ENCODE assay signal across 2 cellular contexts in genomic region chr12:93073324-93073723, GRCh38.
A peak's percentile ranks its signal among the peaks of the same experiment; 100 is the strongest.
TF ChIP-seq lines count a peak whose summit lies in the region.

No MANE protein-coding gene starts in this region.

TF ChIP-seq in HEK293, 187 proteins besides CTCF, POLR2A, EP300 and RAD21 (continued from another document):
- TF ChIP-seq ZBTB10 (tag by site-specific recombination; IDR thresholded peaks at IDR 0.05) = no peak
- TF ChIP-seq GLI2 (tag by site-specific recombination; IDR thresholded peaks at IDR 0.05; ENCODE audit: borderline replicate concordance, low read depth) = no peak
- TF ChIP-seq WT1 (tag by site-specific recombination; IDR thresholded peaks at IDR 0.05) = peak; percentile 46; the same call in 1 of the 2 replicates

TF ChIP-seq in H1, 55 proteins besides CTCF, POLR2A, EP300 and RAD21 (continued from another document):
- TF ChIP-seq CHD7 (IDR thresholded peaks at IDR 0.05; ENCODE audit: insufficient replicate concordance, low read length) (no peak), POLR2AphosphoS5 (IDR thresholded peaks at IDR 0.05; ENCODE audit: low read depth, low read length) (no peak), CTBP2 (IDR thresholded peaks at IDR 0.05; ENCODE audit: borderline replicate concordance, insufficient read depth, insufficient read length, low read length) (no peak), GTF2F1 (IDR thresholded peaks at IDR 0.05; ENCODE audit: borderline replicate concordance, low read depth, low read length) (no peak), SAP30 (IDR thresholded peaks at IDR 0.05; ENCODE audit: insufficient read depth, insufficient replicate concordance, low read length) (no peak), FOSL1 (IDR thresholded peaks at IDR 0.05; ENCODE audit: insufficient read depth, low read depth, low read length) (no peak), POU5F1 (IDR thresholded peaks at IDR 0.05; ENCODE audit: low read depth, low read length) (no peak), TBP (IDR thresholded peaks at IDR 0.05; ENCODE audit: low read depth, low read length) (no peak), EGR1 (IDR thresholded peaks at IDR 0.05; ENCODE audit: borderline replicate concordance, low read depth, low read length) (no peak), GABPA (IDR thresholded peaks at IDR 0.05; ENCODE audit: borderline replicate concordance, insufficient read depth, low read length) (no peak), TAF1 (IDR thresholded peaks at IDR 0.05; ENCODE audit: low read depth, low read length) (no peak)
